Comparison of ENCODE assay signal across 15 cellular contexts in genomic region chr10:89591796-89592271, GRCh38. TPM values are rescaled to one million over a fixed set of nuclear protein-coding genes. Genes with fewer than 3 reads are reported as not detected.
A peak's percentile ranks its signal among the peaks of the same experiment; 100 is the strongest.
DNase-seq lines count a peak whose midpoint lies in the region; ATAC-seq and TF ChIP-seq lines count a peak whose summit lies in the region.
"Had no signal": no experiment of that assay in that cellular context is flagged by ENCODE, and none has a peak within 500 bp of the region (broad histone marks: within the 10 kb centered on the region; RNA-seq: fewer than 3 reads in every experiment).

No MANE protein-coding gene starts in this region.

- POLR2A ChIA-PET in Caco-2 (lab: Charles Lee) = no interaction called here

- H3K9me3 ChIP-seq in Caco-2 (no peaks in the 10 kb centered on the region), hepatocyte (ENCODE audit: low read depth) (no peaks in the 10 kb centered on the region), ovary (no peaks in the 10 kb centered on the region)

- no peak overlapping the region for H3K4me3 ChIP-seq in Caco-2 (ENCODE audit: low read depth, low read length)
- no peak overlapping the region for H3K4me3 ChIP-seq in choroid plexus epithelial cell (ENCODE audit: low read depth, low read length)
- H3K4me3 ChIP-seq in hepatocyte = no peak overlapping the region
- no peak overlapping the region for H3K4me3 ChIP-seq in ovary

- no peaks in the 10 kb centered on the region for H3K9me2 ChIP-seq in hepatocyte (replicated peaks; ENCODE audit: insufficient read depth)

- H3K4me2 ChIP-seq in hepatocyte = peak overlapping the region; percentile 53

- H3K27ac Mint-ChIP-seq in Caco-2 (ENCODE audit: unreplicated experiment) = peak overlapping the region; percentile 27
- H3K27ac Mint-ChIP-seq: activated T-cell treated with anti-CD3 and anti-CD28 coated beads, Interleukin-2, amount 50 U/mL, for 72 hours; immature natural killer cell; T-helper 1 cell treated with Interleukin-12 subunit alpha and Interleukin-12 subunit beta and Interleukin-4 antibody, amounts not matched to agents 30 μg/mL and 1 μg/mL, for 36 hours had no signal

- intact Hi-C loops in Caco-2 (cut with micrococcal nuclease; ENCODE audit: unreplicated experiment) (loop anchor here (5.0 kb wide), 1 partner anchor 40 kb away; no protein-coding TSS in a partner anchor), ovary (cut with DNase I) (no loop called here)

- no peak for TF ChIP-seq CTCF in Caco-2 (IDR thresholded peaks at IDR 0.05; ENCODE audit: insufficient read depth in 1 of 2, low read depth in 1 of 2, low read length in 1 of 2, severe bottlenecking in 1 of 2, unreplicated experiment in 1 of 2)
- TF ChIP-seq CTCF in choroid plexus epithelial cell (conservative IDR thresholded peaks at IDR 0.05; ENCODE audit: low read depth, low read length) = no peak
- no peak for TF ChIP-seq CTCF in hepatocyte (IDR thresholded peaks at IDR 0.05; ENCODE audit: poor library complexity)
- TF ChIP-seq CTCF in ovary (IDR thresholded peaks at IDR 0.05) = no peak
- no peak for TF ChIP-seq CTCF in GM20000 (IDR thresholded peaks at IDR 0.05; ENCODE audit: extremely low read depth, missing control alignments)

- H3K4me1 ChIP-seq in Caco-2 (peaks cover 13% of the 10 kb centered on the region), hepatocyte (ENCODE audit: insufficient read depth) (peaks cover 8% of the 10 kb centered on the region), ovary (ENCODE audit: insufficient read depth) (peaks cover 4% of the 10 kb centered on the region)

- H3K27me3 Mint-ChIP-seq in Caco-2 (ENCODE audit: insufficient read depth, unreplicated experiment) = no peaks in the 10 kb centered on the region

- no TSS peak for BruUV-seq in Caco-2 (replicated peaks; lab: Mats Ljungman, UMichigan)

- H4K20me1 ChIP-seq in hepatocyte (ENCODE audit: insufficient read depth, poor library complexity, severe bottlenecking) = no peaks in the 10 kb centered on the region

- no peak overlapping the region for H3K4me3 Mint-ChIP-seq in Caco-2 (ENCODE audit: unreplicated experiment)
- H3K4me3 Mint-ChIP-seq: activated T-cell treated with anti-CD3 and anti-CD28 coated beads, Interleukin-2, amount 50 U/mL, for 72 hours; immature natural killer cell; neural crest cell; T-helper 1 cell treated with Interleukin-12 subunit alpha and Interleukin-12 subunit beta and Interleukin-4 antibody, amounts not matched to agents 30 μg/mL and 1 μg/mL, for 36 hours had no signal

- H3K36me3 ChIP-seq in Caco-2 (ENCODE audit: control insufficient read depth, insufficient read depth, low read length) = no peaks in the 10 kb centered on the region
- H3K36me3 ChIP-seq in hepatocyte (replicated peaks; ENCODE audit: insufficient read depth, low read depth) = no peaks in the 10 kb centered on the region
- no peaks in the 10 kb centered on the region for H3K36me3 ChIP-seq in ovary

- no peak for ATAC-seq in HG03521 (IDR thresholded peaks at IDR 0.05; ENCODE audit: unreplicated experiment)
- ATAC-seq in stimulated activated naive CD8-positive, alpha-beta T cell treated with anti-CD3 and anti-CD28 coated beads, Interleukin-15, Interleukin-2, amounts not matched to agents 100 U/mL and 50 U/mL, for 24 hours = no peak
- ATAC-seq: activated T-cell treated with anti-CD3 and anti-CD28 coated beads, Interleukin-2, amount 50 U/mL, for 72 hours; HCT116 had no signal

- no peak for TF ChIP-seq EP300 in ovary (IDR thresholded peaks at IDR 0.05)

- peaks cover under 1% of the 10 kb centered on the region for H3K79me2 ChIP-seq in hepatocyte

- WGBS in hepatocyte (ENCODE audit: low lambda C conversion rate, missing lambda C conversion rate) = 52% methylated on average over 3 of the region's 3 CpGs
- 34 to 46% (median 43%) methylated on average over 3 of the region's 3 CpGs for WGBS in ovary, 3 donors

- H3K27me3 ChIP-seq in Caco-2 (replicated peaks; ENCODE audit: control insufficient read depth, insufficient read depth, low read length) (no peaks in the 10 kb centered on the region), hepatocyte (no peaks in the 10 kb centered on the region), ovary (no peaks in the 10 kb centered on the region)

- peaks cover 6% of the 10 kb centered on the region for H3K4me1 Mint-ChIP-seq in Caco-2 (ENCODE audit: low read depth, unreplicated experiment)
- H3K4me1 Mint-ChIP-seq: immature natural killer cell had no signal

- CTCF ChIA-PET in Caco-2 (lab: Charles Lee) = no interaction called here

- H2AFZ ChIP-seq in hepatocyte = no peak overlapping the region

- TF ChIP-seq POLR2A in ovary (IDR thresholded peaks at IDR 0.05) = no peak

- peaks cover 32% of the 10 kb centered on the region for H3K36me3 Mint-ChIP-seq in Caco-2 (ENCODE audit: insufficient read depth, unreplicated experiment)

- H3K9me3 Mint-ChIP-seq in Caco-2 (ENCODE audit: unreplicated experiment) = no peaks in the 10 kb centered on the region
- H3K9me3 Mint-ChIP-seq: activated T-cell treated with anti-CD3 and anti-CD28 coated beads, Interleukin-2, amount 50 U/mL, for 72 hours; immature natural killer cell; neural crest cell; T-helper 1 cell treated with Interleukin-12 subunit alpha and Interleukin-12 subunit beta and Interleukin-4 antibody, amounts not matched to agents 30 μg/mL and 1 μg/mL, for 36 hours had no signal

- peak; percentile 12 to 56 for DNase-seq in Caco-2
- peak; percentile 90 for DNase-seq in choroid plexus epithelial cell (ENCODE audit: low read depth)
- DNase-seq in hepatocyte (ENCODE audit: low spot score) = peak; percentile 65
- DNase-seq in ovary = peak in 3 of 5 donors; percentile 24 to 53 (median 45)
- DNase-seq in GM20000 (ENCODE audit: low spot score) = no peak
- DNase-seq in kidney glomerular epithelial cell (lab: John Stamatoyannopoulos, UW) = no peak
- no peak for DNase-seq in stimulated activated naive CD8-positive, alpha-beta T cell treated with anti-CD3 and anti-CD28 coated beads, Interleukin-15, Interleukin-2, amounts not matched to agents 100 U/mL and 50 U/mL, for 24 hours
- DNase-seq: activated T-cell treated with anti-CD3 and anti-CD28 coated beads, Interleukin-2, amount 50 U/mL, for 72 hours; COR-L47; immature natural killer cell had no signal

- peak overlapping the region; percentile 83 for H3K27ac ChIP-seq in hepatocyte
- H3K27ac ChIP-seq in ovary = no peak overlapping the region

RNA-seq across cellular contexts. Expression of gene PANK1, which starts 53.2 kb away (rescaled TPM):
- total RNA-seq in Caco-2 (2022) (22.7 and 24.0 TPM in 2 replicates), hepatocyte (51.0 and 55.5 TPM in 2 replicates), ovary (1 to 10 TPM; 1.7 to 6.2 (median 4.5) TPM)
- polyA plus RNA-seq in hepatocyte (21.6 and 22.2 TPM in 2 replicates), ovary (1 to 10 TPM; 2.0 to 5.7 TPM)

RNA-seq across cellular contexts. Expression of gene SLC16A12, which starts 56.4 kb away (rescaled TPM):
- not detected in 2 replicates for total RNA-seq in Caco-2 (2022)
- 5.7 and 7.7 TPM in 2 replicates for total RNA-seq in hepatocyte
- 2.4 and 5.9 TPM in 2 replicates for polyA plus RNA-seq in hepatocyte
- total RNA-seq in ovary = 1 to 10 TPM in 4 of 7 donors, under 1 TPM in 3; 0.05 to 4.7 (median 1.1) TPM
- 1 to 10 TPM in 1 of 2 donors, under 1 TPM in 1; 0.40 to 1.2 TPM for polyA plus RNA-seq in ovary
- total RNA-seq: activated T-cell treated with anti-CD3 and anti-CD28 coated beads, Interleukin-2, amount 50 U/mL, for 72 hours; neural crest cell; PC-3 had no signal
- polyA plus RNA-seq: immature natural killer cell had no signal

Comparison
In these comparisons a context has a peak if more than half of its experiments do, and no peak if none do; other contexts are left out.
1. DNase-seq: peak in Caco-2 (2 of 2), choroid plexus epithelial cell (single experiment), hepatocyte (single experiment) and ovary (3 of 5); none in GM20000 (single experiment), kidney glomerular epithelial cell (single experiment) and stimulated activated naive CD8-positive, alpha-beta T cell treated with anti-CD3 and anti-CD28 coated beads, Interleukin-15, Interleukin-2, amounts not matched to agents 100 U/mL and 50 U/mL, for 24 hours (single experiment).